In genomic region chr18:12779043-12779442, GRCh38 we compare ENCODE assay signal across 22 cellular contexts.
A peak's percentile ranks its signal among the peaks of the same experiment; 100 is the strongest.
DNase-seq lines count a peak whose midpoint lies in the region; FAIRE-seq and TF ChIP-seq lines count a peak whose summit lies in the region.
"Had no signal": no experiment of that assay in that cellular context is flagged by ENCODE, and none has a peak within 500 bp of the region (broad histone marks: within the 10 kb centered on the region; RNA-seq: fewer than 3 reads in every experiment).

No MANE protein-coding gene starts in this region.

- no peak for TF ChIP-seq EP300 in Ishikawa (IDR thresholded peaks at IDR 0.05; ENCODE audit: borderline replicate concordance)
- no peak for TF ChIP-seq EP300 in H1 (IDR thresholded peaks at IDR 0.05; ENCODE audit: borderline replicate concordance in 1 of 2, low read depth in 2 of 2, low read length in 2 of 2)

- H3K4me1 Mint-ChIP-seq in osteocyte (ENCODE audit: unreplicated experiment), result no peaks in the 10 kb centered on the region

- no peak overlapping the region for H4K5ac ChIP-seq in H1 (ENCODE audit: insufficient read length, low read depth, low read length)

- peaks cover 0 to 2% of the 10 kb centered on the region in 2 experiments for H4K20me1 ChIP-seq in H1 (replicated peaks in 1 of 2; ENCODE audit: control insufficient read depth in 1 of 2, insufficient read depth in 2 of 2, low read length in 2 of 2)

- no peak overlapping the region for H2AFZ ChIP-seq in H1 (ENCODE audit: low read length)
- H2AFZ ChIP-seq: GM23248 had no signal

- no peak overlapping the region for H3K18ac ChIP-seq in H1 (ENCODE audit: extremely low read depth, low read length)

- no peak overlapping the region for H2BK20ac ChIP-seq in H1 (ENCODE audit: low read length)

- CTCF ChIA-PET in H1 (lab: Charles Lee; ENCODE audit: partially characterized antibody), result interaction anchor here (1.1 to 2.1 kb wide), 3 partner anchors 10 to 155 kb away, joined by 3 to 4 read pairs (median 4); no protein-coding TSS in a partner anchor

- no peak overlapping the region for H3K27ac Mint-ChIP-seq in osteocyte (ENCODE audit: unreplicated experiment)
- H3K27ac Mint-ChIP-seq: CD4-positive, CD25-positive, alpha-beta regulatory T cell had no signal

- TF ChIP-seq POLR2A in H1 (IDR thresholded peaks at IDR 0.05; ENCODE audit: control extremely low read depth in 1 of 2, low read depth in 2 of 2, low read length in 2 of 2), result no peak
- TF ChIP-seq POLR2A in thyroid gland (IDR thresholded peaks at IDR 0.05), result no peak

- H4K91ac ChIP-seq in H1 (replicated peaks; ENCODE audit: insufficient read length, low read length), result no peak overlapping the region

- H3K4me1 ChIP-seq in H1 (replicated peaks in 1 of 4; ENCODE audit: control insufficient read depth in 3 of 4, insufficient read depth in 4 of 4, low read length in 3 of 4), result no peaks in the 10 kb centered on the region
- no peaks in the 10 kb centered on the region for H3K4me1 ChIP-seq in thyroid gland
- H3K4me1 ChIP-seq: SJCRH30 had no signal

- H3K23ac ChIP-seq in H1 (ENCODE audit: insufficient read length), result no peak overlapping the region

- H3K9me3 Mint-ChIP-seq in osteocyte (ENCODE audit: unreplicated experiment), result no peaks in the 10 kb centered on the region

- TF ChIP-seq CTCF in H1 (IDR thresholded peaks at IDR 0.05; ENCODE audit: control extremely low read depth in 1 of 3, insufficient read depth in 1 of 3, low read depth in 1 of 3, low read length in 3 of 3), result no peak
- TF ChIP-seq CTCF in osteocyte (IDR thresholded peaks at IDR 0.05), result no peak
- no peak for TF ChIP-seq CTCF in thyroid gland (IDR thresholded peaks at IDR 0.05)

- no peak overlapping the region for H3K9ac ChIP-seq in H1 (replicated peaks in 1 of 4; ENCODE audit: extremely low read depth in 1 of 4, low read depth in 3 of 4, low read length in 3 of 4)
- H3K9ac ChIP-seq: GM23248 had no signal

- peaks cover 2% of the 10 kb centered on the region; the same call in 1 of the 2 replicates for H3K23me2 ChIP-seq in H1 (ENCODE audit: low read depth, low read length)

- no peak overlapping the region for H4K8ac ChIP-seq in H1 (ENCODE audit: extremely low read depth, insufficient read depth, low read length)

- H3K4ac ChIP-seq in H1 (replicated peaks; ENCODE audit: insufficient read length, low read depth, low read length), result no peak overlapping the region

- no peak overlapping the region for H3K14ac ChIP-seq in H1 (ENCODE audit: insufficient read length)

- H3K36me3 Mint-ChIP-seq in osteocyte (ENCODE audit: unreplicated experiment), result no peaks in the 10 kb centered on the region

- H3K27me3 Mint-ChIP-seq in osteocyte (ENCODE audit: unreplicated experiment), result no peaks in the 10 kb centered on the region

- FAIRE-seq in H1 (lab: Jason Lieb, UNC), result no peak
- FAIRE-seq: GM12892, HTR-8/SVneo, RCC 7860 had no signal

- no peak overlapping the region for H3K56ac ChIP-seq in H1 (replicated peaks; ENCODE audit: insufficient read length, low read depth, low read length)

- no peak overlapping the region for H2BK12ac ChIP-seq in H1 (ENCODE audit: low read depth, low read length)

- H2AK5ac ChIP-seq in H1 (ENCODE audit: low read depth, low read length), result no peak overlapping the region

- no peak overlapping the region for H2BK15ac ChIP-seq in H1 (ENCODE audit: low read length)

- H3K4me2 ChIP-seq in H1 (ENCODE audit: insufficient read depth in 1 of 2, low read depth in 2 of 2, low read length in 2 of 2), result no peak overlapping the region

- peak; percentile 22; the same call in 1 of the 2 replicates for TF ChIP-seq RAD21 in Ishikawa (IDR thresholded peaks at IDR 0.05; ENCODE audit: low read depth)
- TF ChIP-seq RAD21 in H1 (IDR thresholded peaks at IDR 0.05 in 1 of 2, conservative IDR thresholded peaks at IDR 0.05 in 1 of 2; ENCODE audit: low read depth in 2 of 2, low read length in 2 of 2), result no peak

- H3K79me1 ChIP-seq in H1 (ENCODE audit: low read depth, low read length), result no peaks in the 10 kb centered on the region

- no peak overlapping the region for H2BK5ac ChIP-seq in H1 (ENCODE audit: low read depth, low read length)

- no peak overlapping the region for H2BK120ac ChIP-seq in H1 (replicated peaks; ENCODE audit: low read depth, low read length)

- H3K36me3 ChIP-seq in H1 (ENCODE audit: control insufficient read depth in 2 of 4, insufficient read depth in 4 of 4, low read length in 3 of 4) (no peaks in the 10 kb centered on the region), thyroid gland (no peaks in the 10 kb centered on the region)
- H3K36me3 ChIP-seq: SJCRH30 had no signal

- H3K4me3 ChIP-seq in H1 (ENCODE audit: extremely low read depth in 1 of 4, insufficient read depth in 2 of 4, low read depth in 3 of 4, low read length in 4 of 4) (no peak overlapping the region), thyroid gland (replicated peaks in 1 of 3) (no peak overlapping the region)
- H3K4me3 ChIP-seq: GM23248, SJCRH30 had no signal

- DNase-seq in ELF-1 (ENCODE audit: low read depth, low spot score) (peak; percentile 25), H1 (ENCODE audit: low read depth in 1 of 2, low spot score in 2 of 2) (peak in 1 of 2 experiments; percentile 26), osteocyte (ENCODE audit: extremely low spot score, unreplicated experiment) (peak; percentile 78), NCI-H82 treated with DMSO at 0.1 percent for 48 hours (lab: John Stamatoyannopoulos, UW; ENCODE audit: unreplicated experiment) (no peak), thyroid gland (no peak), NCI-H748 treated with DMSO at 0.1 percent for 48 hours (lab: John Stamatoyannopoulos, UW) (no peak)
- DNase-seq in activated naive CD4-positive, alpha-beta T cell treated with anti-CD3 and anti-CD28 coated beads, Interleukin-2, amount 50 U/mL, for 16 hours, result no peak
- DNase-seq: COR-L47, DMS 273 treated with DMSO at 0.1 percent for 48 hours, DMS79 treated with DMSO at 0.1 percent for 48 hours, GM23248, IMR-90, NCI-H1417 treated with DMSO at 0.1 percent for 48 hours, NCI-H187 treated with DMSO at 0.1 percent for 48 hours, NCI-H2107, NCI-H774, SJCRH30 had no signal

- H3K4me3 Mint-ChIP-seq in osteocyte (ENCODE audit: unreplicated experiment), result no peak overlapping the region

- no peaks in the 10 kb centered on the region; a peak in 1 of 4 replicates for H3K9me3 ChIP-seq in H1 (ENCODE audit: insufficient read depth in 2 of 2, low read depth in 1 of 2, low read length in 1 of 2)
- no peaks in the 10 kb centered on the region for H3K9me3 ChIP-seq in thyroid gland
- H3K9me3 ChIP-seq: SJCRH30 had no signal

- POLR2A ChIA-PET in H1 (lab: Charles Lee; ENCODE audit: partially characterized antibody), result no interaction called here

- 92% methylated on average over 11 of the region's 11 CpGs; no CpG with 5 or more reads in 1 of the 2 experiments for WGBS in H1 (ENCODE audit: extremely low coverage in 1 of 2, insufficient coverage in 1 of 2, insufficient read length in 1 of 2, insufficient replicate concordance in 2 of 2, low coverage in 1 of 2, low lambda C conversion rate in 2 of 2, missing lambda C conversion rate in 1 of 2), 2 experiments
- WGBS in thyroid gland, 2 donors, result 95 to 97% methylated on average over 11 of the region's 11 CpGs

- intact Hi-C loops in thyroid gland (cut with DNase I), result no loop called here

- H3K27me3 ChIP-seq in H1 (replicated peaks in 1 of 4; ENCODE audit: control insufficient read depth in 3 of 4, extremely low read depth in 1 of 4, insufficient read depth in 3 of 4, low read length in 3 of 4) (peaks cover 0 to 28% (median 15%) of the 10 kb centered on the region in 4 experiments; a peak in 5 of 7 replicates), thyroid gland (no peaks in the 10 kb centered on the region)
- H3K27me3 ChIP-seq: SJCRH30 had no signal

- H3K27ac ChIP-seq in H1 (ENCODE audit: low read depth, low read length) (no peak overlapping the region), thyroid gland (no peak overlapping the region)
- H3K27ac ChIP-seq: GM23248, SJCRH30 had no signal

- H3K79me2 ChIP-seq in H1 (ENCODE audit: control insufficient read depth in 1 of 2, insufficient read depth in 2 of 2, low read length in 2 of 2), result no peaks in the 10 kb centered on the region

TF ChIP-seq in Ishikawa, 13 proteins besides CTCF, POLR2A, EP300 and RAD21 (continues in another document):
- TF ChIP-seq YY1 (IDR thresholded peaks at IDR 0.05; ENCODE audit: low read depth), result no peak
- TF ChIP-seq USF1 (IDR thresholded peaks at IDR 0.05), result no peak
- TF ChIP-seq FOXM1 (IDR thresholded peaks at IDR 0.05; ENCODE audit: borderline replicate concordance, low read depth), result no peak
- no peak for TF ChIP-seq TCF12 (IDR thresholded peaks at IDR 0.05; ENCODE audit: low read depth)

Comparison
In these comparisons a context has a peak if more than half of its experiments do, and no peak if none do; other contexts are left out.
1. DNase-seq: peak in ELF-1 (single experiment) and osteocyte (single experiment); none in NCI-H82 treated with DMSO at 0.1 percent for 48 hours (single experiment), thyroid gland (0 of 2), NCI-H748 treated with DMSO at 0.1 percent for 48 hours (single experiment) and activated naive CD4-positive, alpha-beta T cell treated with anti-CD3 and anti-CD28 coated beads, Interleukin-2, amount 50 U/mL, for 16 hours (single experiment).